In genomic region chr17:50627386-50627781, GRCh38 we compare ENCODE assay signal across 27 cellular contexts. TPM values are rescaled to one million over a fixed set of nuclear protein-coding genes. Genes with fewer than 3 reads are reported as not detected.
DNase-seq lines count a peak whose midpoint lies in the region; ATAC-seq and TF ChIP-seq lines count a peak whose summit lies in the region.
"Had no signal": no experiment of that assay in that cellular context is flagged by ENCODE, and none has a peak within 500 bp of the region (broad histone marks: within the 10 kb centered on the region; RNA-seq: fewer than 3 reads in every experiment).

No MANE protein-coding gene starts in this region.

- no peaks in the 10 kb centered on the region for H3K36me3 Mint-ChIP-seq in stimulated activated naive CD8-positive, alpha-beta T cell treated with anti-CD3 and anti-CD28 coated beads, Interleukin-15, Interleukin-2, amounts not matched to agents 100 ng/mL and 50 ng/mL, for 24 hours (ENCODE audit: low read depth)
- H3K36me3 Mint-ChIP-seq in brain (no peaks in the 10 kb centered on the region), nephron (ENCODE audit: low read depth) (no peaks in the 10 kb centered on the region)
- H3K36me3 Mint-ChIP-seq: activated naive CD8-positive, alpha-beta T cell treated with anti-CD3 and anti-CD28 coated beads for 36 hours; CD8-positive, alpha-beta T cell; stimulated activated effector memory CD8-positive, alpha-beta T cell treated with anti-CD3 and anti-CD28 coated beads, Interleukin-12 subunit alpha, Interleukin-12 subunit beta, amount 100 ng/mL, for 72 hours had no signal

- peak overlapping the region; percentile 26 for H3K27ac Mint-ChIP-seq in stimulated activated naive CD8-positive, alpha-beta T cell treated with anti-CD3 and anti-CD28 coated beads, Interleukin-15, Interleukin-2, amounts not matched to agents 100 ng/mL and 50 ng/mL, for 24 hours
- H3K27ac Mint-ChIP-seq in brain (peak overlapping the region; percentile 90 to 99 (median 95)), nephron (peak overlapping the region; percentile 63 to 83 (median 76))
- H3K27ac Mint-ChIP-seq: activated naive CD8-positive, alpha-beta T cell treated with anti-CD3 and anti-CD28 coated beads for 36 hours; activated T-cell treated with anti-CD3 and anti-CD28 coated beads, Interleukin-2, amount 50 U/mL, for 24 hours; CD8-positive, alpha-beta T cell; stimulated activated effector memory CD8-positive, alpha-beta T cell treated with anti-CD3 and anti-CD28 coated beads, Interleukin-12 subunit alpha, Interleukin-12 subunit beta, amount 100 ng/mL, for 72 hours had no signal

- H3K4me1 Mint-ChIP-seq in stimulated activated naive CD8-positive, alpha-beta T cell treated with anti-CD3 and anti-CD28 coated beads, Interleukin-15, Interleukin-2, amounts not matched to agents 100 ng/mL and 50 ng/mL, for 24 hours (ENCODE audit: low read depth): no peaks in the 10 kb centered on the region
- peaks cover 91% of the 10 kb centered on the region for H3K4me1 Mint-ChIP-seq in brain
- H3K4me1 Mint-ChIP-seq in nephron: peaks cover 52% of the 10 kb centered on the region

- H3K9me3 Mint-ChIP-seq in stimulated activated naive CD8-positive, alpha-beta T cell treated with anti-CD3 and anti-CD28 coated beads, Interleukin-15, Interleukin-2, amounts not matched to agents 100 ng/mL and 50 ng/mL, for 24 hours: no peaks in the 10 kb centered on the region
- peaks cover 0 to 3% (median 0%) of the 10 kb centered on the region in 5 experiments for H3K9me3 Mint-ChIP-seq in brain
- no peaks in the 10 kb centered on the region for H3K9me3 Mint-ChIP-seq in nephron
- H3K9me3 Mint-ChIP-seq: activated CD4-positive, alpha-beta T cell treated with anti-CD3 and anti-CD28 coated beads, Interleukin-2, amount 10 ng/mL, durations not matched to agents 7 days and 5 days; activated naive CD8-positive, alpha-beta T cell treated with anti-CD3 and anti-CD28 coated beads for 36 hours; activated T-cell treated with anti-CD3 and anti-CD28 coated beads, Interleukin-2, amount 50 U/mL, for 24 hours; CD8-positive, alpha-beta T cell; stimulated activated effector memory CD8-positive, alpha-beta T cell treated with anti-CD3 and anti-CD28 coated beads, Interleukin-12 subunit alpha, Interleukin-12 subunit beta, amount 100 ng/mL, for 72 hours had no signal

- H3K4me3 Mint-ChIP-seq in stimulated activated naive CD8-positive, alpha-beta T cell treated with anti-CD3 and anti-CD28 coated beads, Interleukin-15, Interleukin-2, amounts not matched to agents 100 ng/mL and 50 ng/mL, for 24 hours: no peak overlapping the region
- H3K4me3 Mint-ChIP-seq in brain (peak overlapping the region; percentile 2 to 68 (median 21)), nephron (peak overlapping the region in 1 of 3 experiments; percentile 4)
- H3K4me3 Mint-ChIP-seq: activated CD4-positive, alpha-beta T cell treated with anti-CD3 and anti-CD28 coated beads, Interleukin-2, amount 10 ng/mL, durations not matched to agents 7 days and 5 days; activated naive CD8-positive, alpha-beta T cell treated with anti-CD3 and anti-CD28 coated beads for 36 hours; activated T-cell treated with anti-CD3 and anti-CD28 coated beads, Interleukin-2, amount 50 U/mL, for 24 hours; CD8-positive, alpha-beta T cell; stimulated activated effector memory CD8-positive, alpha-beta T cell treated with anti-CD3 and anti-CD28 coated beads, Interleukin-12 subunit alpha, Interleukin-12 subunit beta, amount 100 ng/mL, for 72 hours had no signal

- peaks cover 37% of the 10 kb centered on the region for H3K27me3 Mint-ChIP-seq in stimulated activated naive CD8-positive, alpha-beta T cell treated with anti-CD3 and anti-CD28 coated beads, Interleukin-15, Interleukin-2, amounts not matched to agents 100 ng/mL and 50 ng/mL, for 24 hours
- H3K27me3 Mint-ChIP-seq in brain (peaks cover 11% of the 10 kb centered on the region), nephron (ENCODE audit: low read depth) (peaks cover 28% of the 10 kb centered on the region)

- DNase-seq in stimulated activated naive CD8-positive, alpha-beta T cell treated with anti-CD3 and anti-CD28 coated beads, Interleukin-15, Interleukin-2, amounts not matched to agents 100 U/mL and 50 U/mL, for 24 hours: no peak
- DNase-seq in H4 (ENCODE audit: low spot score) (no peak), GF-D8 (lab: John Stamatoyannopoulos, UW) (no peak)
- DNase-seq: activated CD4-positive, alpha-beta T cell treated with anti-CD3 and anti-CD28 coated beads, Interleukin-2, amount 10 ng/mL, durations not matched to agents 7 days and 5 days; activated gamma-delta T cell; activated naive CD8-positive, alpha-beta T cell treated with anti-CD3 and anti-CD28 coated beads for 36 hours; activated T-cell treated with anti-CD3 and anti-CD28 coated beads, Interleukin-2, amount 50 U/mL, for 24 hours; aorta; CD8-positive, alpha-beta T cell; DMS153; erythroblast; GOT3; Karpas-422; NCI-H526 treated with DMSO at 0.1 percent for 48 hours; NK-92 treated with Interleukin-12 subunit alpha and Interleukin-12 subunit beta, amount 100 ng/mL, for 24 hours; stimulated activated CD4-positive, alpha-beta T cell treated with anti-CD3 and anti-CD28 coated beads, Interleukin-15, amount 100 ng/mL, for 24 hours; stimulated activated CD4-positive, alpha-beta T cell treated with anti-CD3 and anti-CD28 coated beads, Interleukin-4, amount 100 ng/mL, for 4 hours; substantia nigra; SW 1271 had no signal

- ATAC-seq in stimulated activated naive CD8-positive, alpha-beta T cell treated with anti-CD3 and anti-CD28 coated beads, Interleukin-15, Interleukin-2, amounts not matched to agents 100 U/mL and 50 U/mL, for 24 hours: no peak
- ATAC-seq in HG03135 (IDR thresholded peaks at IDR 0.05; ENCODE audit: unreplicated experiment): no peak
- ATAC-seq in activated CD4-positive, CD25-positive, alpha-beta regulatory T cell treated with anti-CD3 and anti-CD28 coated beads, Interleukin-2, amount 50 U/mL, for 24 hours: no peak
- ATAC-seq: CD8-positive, alpha-beta T cell; GM12878 had no signal

- TF ChIP-seq CTCF in brain (conservative IDR thresholded peaks at IDR 0.05) (no peak), nephron (IDR thresholded peaks at IDR 0.05; ENCODE audit: unreplicated experiment in 3 of 3) (no peak)

RNA-seq across cellular contexts. Expression of gene ABCC3, which starts 7.3 kb away (rescaled TPM):
- 0.97 TPM for polyA plus RNA-seq in brain (ENCODE audit: insufficient read depth, low read depth, low replicate concordance)
- 15.2 and 16.0 TPM in 2 replicates for total RNA-seq in H4 (2014; rRNA removed; shearing (Covaris generic))
- total RNA-seq: activated CD4-positive, alpha-beta T cell treated with anti-CD3 and anti-CD28 coated beads, Interleukin-2, amount 10 ng/mL, durations not matched to agents 7 days and 5 days; activated naive CD8-positive, alpha-beta T cell treated with anti-CD3 and anti-CD28 coated beads for 36 hours; cardiac muscle cell; CD8-positive, alpha-beta T cell had no signal

Comparison
In these comparisons a context has a peak if more than half of its experiments do, and no peak if none do; other contexts are left out.
1. H3K27ac Mint-ChIP-seq: peak in every context shown above with its lines; median percentile 95 in brain; 76 in nephron; 26 in stimulated activated naive CD8-positive, alpha-beta T cell treated with anti-CD3 and anti-CD28 coated beads, Interleukin-15, Interleukin-2, amounts not matched to agents 100 ng/mL and 50 ng/mL, for 24 hours.